ENCODE assay signal across 12 cellular contexts in genomic region chr12:108914031-108914630, GRCh38. TPM values are rescaled to one million over a fixed set of nuclear protein-coding genes. Genes with fewer than 3 reads are reported as not detected.
DNase-seq lines count a peak whose midpoint lies in the region; ATAC-seq and TF ChIP-seq lines count a peak whose summit lies in the region.
"Had no signal": no experiment of that assay in that cellular context is flagged by ENCODE, and none has a peak within 500 bp of the region (broad histone marks: within the 10 kb centered on the region; RNA-seq: fewer than 3 reads in every experiment).

No MANE protein-coding gene starts in this region.

- H3K27ac ChIP-seq in ascending aorta (peak overlapping the region; percentile 9 to 39), upper lobe of left lung (peak overlapping the region in 3 of 4 donors; percentile 33 to 56 (median 35))

- no peak for TF ChIP-seq EP300 in upper lobe of left lung (IDR thresholded peaks at IDR 0.05)

- DNase-seq in Right ventricle myocardium superior (no peak), cardiac septum (ENCODE audit: low spot score) (no peak), ascending aorta (ENCODE audit: low spot score in 2 of 2) (peak in 1 of 2 donors; percentile 73), left lobe of liver (ENCODE audit: low spot score) (no peak), upper lobe of left lung (no peak), HPDE6-E6E7 (ENCODE audit: extremely low spot score) (no peak)
- DNase-seq in activated naive CD4-positive, alpha-beta T cell treated with Interleukin-2 at 50 U/mL for 16 hours, result no peak
- DNase-seq: activated CD4-positive, alpha-beta T cell treated with anti-CD3 and anti-CD28 coated beads for 4 hours; activated naive CD4-positive, alpha-beta T cell treated with anti-CD3 and anti-CD28 coated beads, Interleukin-2, amount 50 U/mL, for 16 hours; nephron progenitor cell; SHP77 had no signal

- 28 to 30% methylated on average over 9 of the region's 9 CpGs for WGBS in upper lobe of left lung, 2 donors

- ATAC-seq in Right ventricle myocardium superior (ENCODE audit: poor library complexity), result peak; percentile 41
- ATAC-seq in left lobe of liver, result peak; percentile 23
- ATAC-seq in upper lobe of left lung (ENCODE audit: low FRiP score in 2 of 2), result peak in 1 of 2 donors; percentile 72
- no peak for ATAC-seq in GM21576 (IDR thresholded peaks at IDR 0.05; ENCODE audit: unreplicated experiment)

- no peaks in the 10 kb centered on the region for H3K9me3 ChIP-seq in ascending aorta
- H3K9me3 ChIP-seq in upper lobe of left lung, result no peaks in the 10 kb centered on the region

- H3K4me3 ChIP-seq in ascending aorta (no peak overlapping the region), upper lobe of left lung (no peak overlapping the region)

- no peaks in the 10 kb centered on the region for H3K27me3 ChIP-seq in ascending aorta
- no peaks in the 10 kb centered on the region for H3K27me3 ChIP-seq in upper lobe of left lung

- TF ChIP-seq POLR2A in upper lobe of left lung (IDR thresholded peaks at IDR 0.05), result no peak

- H3K4me1 ChIP-seq in ascending aorta (peaks cover 0 to 7% of the 10 kb centered on the region in 2 donors), upper lobe of left lung (peaks cover 0 to 7% (median 0%) of the 10 kb centered on the region in 4 donors)

- intact Hi-C loops in Right ventricle myocardium superior (cut with DNase I) (no loop called here), cardiac septum (cut with DNase I) (no loop called here), ascending aorta (cut with DNase I) (no loop called here)

- TF ChIP-seq CTCF in ascending aorta (IDR thresholded peaks at IDR 0.05) (no peak), upper lobe of left lung (IDR thresholded peaks at IDR 0.05) (no peak)

- H3K36me3 ChIP-seq in ascending aorta, result no peaks in the 10 kb centered on the region
- no peaks in the 10 kb centered on the region for H3K36me3 ChIP-seq in upper lobe of left lung

RNA-seq across cellular contexts. Expression of gene DAO, which starts 34.2 kb away (rescaled TPM):
- not detected for total RNA-seq in Right ventricle myocardium superior
- total RNA-seq in cardiac septum, result not detected
- not detected for total RNA-seq in ascending aorta
- 65.3 TPM for total RNA-seq in left lobe of liver
- total RNA-seq in upper lobe of left lung, result not detected

RNA-seq across cellular contexts. Expression of gene SSH1, which starts 56.7 kb away (rescaled TPM):
- total RNA-seq in Right ventricle myocardium superior, result 26.3 TPM
- total RNA-seq in cardiac septum, result 50.6 TPM
- 16.1 TPM for total RNA-seq in ascending aorta
- 18.9 TPM for total RNA-seq in left lobe of liver
- total RNA-seq in upper lobe of left lung, result 10 to 100 TPM; 23.9 to 66.0 (median 43.8) TPM

Comparison
In these comparisons a context has a peak if more than half of its experiments do, and no peak if none do; other contexts are left out.
1. RNA of gene DAO, which starts 34.2 kb away (total RNA-seq): 65.3 TPM in left lobe of liver (single experiment); not detected in Right ventricle myocardium superior (single experiment), not detected in cardiac septum (single experiment), not detected in ascending aorta (single experiment) and not detected in upper lobe of left lung; every median in the first group is over 10 times any median in the second.